8 cellular contexts compared by ENCODE assay signal in genomic region chr22:46150615-46151423, GRCh38. TPM values are rescaled to one million over a fixed set of nuclear protein-coding genes. Genes with fewer than 3 reads are reported as not detected.
A peak's percentile ranks its signal among the peaks of the same experiment; 100 is the strongest.
DNase-seq lines count a peak whose midpoint lies in the region; ATAC-seq and TF ChIP-seq lines count a peak whose summit lies in the region.

No MANE protein-coding gene starts in this region.

- TF ChIP-seq CTCF in GM12875 (IDR thresholded peaks at IDR 0.05; ENCODE audit: borderline replicate concordance, insufficient read depth, low read depth, low read length), result no peak
- no peak for TF ChIP-seq CTCF in Panc1 (IDR thresholded peaks at IDR 0.05)
- TF ChIP-seq CTCF in cardiac muscle cell (IDR thresholded peaks at IDR 0.05; ENCODE audit: low read depth, low read length), result no peak

- H3K4me3 ChIP-seq in GM12875 (ENCODE audit: low read depth, low read length) (peak overlapping the region; percentile 92), Panc1 (ENCODE audit: low read depth in 2 of 2, low read length in 2 of 2) (peak overlapping the region; percentile 62 to 63), cardiac muscle cell (peak overlapping the region; percentile 87)

- H3K4me1 ChIP-seq in Panc1 (ENCODE audit: control insufficient read depth, insufficient read depth, low read length) (no peaks in the 10 kb centered on the region), cardiac muscle cell (ENCODE audit: low read depth) (peaks cover 9% of the 10 kb centered on the region)

- ATAC-seq in HG02623 (IDR thresholded peaks at IDR 0.05; ENCODE audit: unreplicated experiment), result peak; percentile 25
- ATAC-seq in Panc1, result peak; percentile 47

- BruUV-seq in Panc1 (replicated peaks; lab: Mats Ljungman, UMichigan), result no TSS peak

- DNase-seq in Panc1 (ENCODE audit: low read depth, low spot score), result no peak
- DNase-seq in activated gamma-delta T cell treated with Interleukin-2 at 50 U/mL for 16 hours, result peak; percentile 44
- peak in 1 of 2 donors; percentile 8 for DNase-seq in cardiac muscle cell (ENCODE audit: low read depth in 1 of 2, low spot score in 1 of 2)
- peak; percentile 26 for DNase-seq in putamen (ENCODE audit: low spot score)
- DNase-seq in AML-193 (lab: John Stamatoyannopoulos, UW), result no peak
- no peak for DNase-seq in Ammon's horn (ENCODE audit: low spot score)

- CTCF ChIA-PET in Panc1 (lab: Charles Lee), result no interaction called here

- no peaks in the 10 kb centered on the region for H3K9me3 ChIP-seq in Panc1 (ENCODE audit: control insufficient read depth, insufficient read depth, low read depth, low read length)
- no peaks in the 10 kb centered on the region for H3K9me3 ChIP-seq in cardiac muscle cell (ENCODE audit: low read depth)

- H3K27me3 ChIP-seq in Panc1 (ENCODE audit: control insufficient read depth, insufficient read depth, low read length), result no peaks in the 10 kb centered on the region
- peaks cover 8% of the 10 kb centered on the region for H3K27me3 ChIP-seq in cardiac muscle cell

- intact Hi-C loops in Panc1 (cut with micrococcal nuclease; ENCODE audit: unreplicated experiment), result no loop called here

- POLR2A ChIA-PET in Panc1 (lab: Charles Lee), result no interaction called here

- H3K36me3 ChIP-seq in Panc1 (ENCODE audit: control insufficient read depth, insufficient read depth, low read length) (no peaks in the 10 kb centered on the region), cardiac muscle cell (peaks cover 2% of the 10 kb centered on the region)

- in situ Hi-C loops in Panc1 (cut with HindIII; ENCODE audit: low pct_unique_long_range_greater_than_20kb, low sequenced_read_pairs), result no loop called here

- H3K27ac ChIP-seq in Panc1 (ENCODE audit: low read length) (no peak overlapping the region), cardiac muscle cell (no peak overlapping the region)

RNA-seq across cellular contexts. Expression of gene PPARA, which starts 0.5 kb away (rescaled TPM):
- total RNA-seq in Panc1 (2021; ENCODE audit: unreplicated experiment), result 10.7 TPM
- 9.2 TPM for polyA plus RNA-seq in Panc1 (2012; ENCODE audit: insufficient read length)
- total RNA-seq in cardiac muscle cell, result 22.6 and 25.1 TPM in 2 replicates
- polyA plus RNA-seq in cardiac muscle cell, result 11.8 and 12.2 TPM in 2 replicates

Comparison
In these comparisons a context has a peak if more than half of its experiments do, and no peak if none do; other contexts are left out.
1. DNase-seq: peak in activated gamma-delta T cell treated with Interleukin-2 at 50 U/mL for 16 hours (single experiment) and putamen (single experiment); none in Panc1 (single experiment), AML-193 (0 of 2) and Ammon's horn (single experiment).
2. Peak in every context shown above with its lines, with median percentiles within 50 percentile points of each other: H3K4me3 ChIP-seq.